Comparison of ENCODE assay signal across 8 cellular contexts in the genomic region with DNA sequence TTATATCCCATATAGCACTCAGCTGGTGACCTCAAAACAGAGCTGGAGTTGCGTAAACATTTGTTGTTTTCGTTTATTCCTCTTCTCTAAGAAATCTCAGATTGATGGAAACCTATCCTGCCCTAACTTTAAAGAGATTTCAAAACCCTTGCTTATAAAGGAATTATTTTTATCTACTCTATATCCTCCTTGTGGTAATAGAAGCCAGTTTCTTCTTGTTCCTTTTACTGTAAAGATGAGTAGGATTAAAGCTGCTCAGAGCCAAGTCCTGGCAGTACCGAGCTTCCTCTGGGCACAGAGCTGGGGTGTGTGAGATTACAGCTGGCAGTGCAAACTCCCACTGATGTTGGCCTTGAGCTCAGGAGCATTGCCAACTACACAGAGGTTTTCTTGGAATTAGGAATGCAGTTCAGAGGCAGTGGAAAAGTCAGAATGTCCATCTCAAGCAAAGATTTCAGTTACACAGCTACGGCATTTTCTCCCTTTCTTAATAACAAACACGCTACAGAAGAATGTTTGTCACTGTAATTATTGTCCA. TPM values are rescaled to one million over a fixed set of nuclear protein-coding genes. Genes with fewer than 3 reads are reported as not detected.
A peak's percentile ranks its signal among the peaks of the same experiment; 100 is the strongest.
DNase-seq lines count a peak whose midpoint lies in the region; ATAC-seq and TF ChIP-seq lines count a peak whose summit lies in the region.

No MANE protein-coding gene starts in this region.

- no peak for TF ChIP-seq POLR2A in esophagus muscularis mucosa (IDR thresholded peaks at IDR 0.05; ENCODE audit: low read depth)

- no peak overlapping the region for H3K27ac ChIP-seq in SJSA1
- H3K27ac ChIP-seq in esophagus muscularis mucosa (replicated peaks in 1 of 4): peak overlapping the region; percentile 96 to 97 (median 97)
- no peak overlapping the region for H3K27ac ChIP-seq in parathyroid adenoma

- H3K9ac ChIP-seq in parathyroid adenoma: no peak overlapping the region

- no peaks in the 10 kb centered on the region for H3K79me2 ChIP-seq in parathyroid adenoma

- H3K36me3 ChIP-seq in SJSA1 (peaks cover 48% of the 10 kb centered on the region), esophagus muscularis mucosa (peaks cover 10 to 39% (median 27%) of the 10 kb centered on the region in 4 donors), parathyroid adenoma (ENCODE audit: control insufficient read depth, insufficient read depth, low read length) (no peaks in the 10 kb centered on the region)

- peak; percentile 20 for DNase-seq in ELR (ENCODE audit: low read depth)
- no peak for DNase-seq in SJSA1 (ENCODE audit: low read depth in 1 of 2, low spot score in 2 of 2)
- no peak for DNase-seq in esophagus muscularis mucosa (ENCODE audit: extremely low spot score)
- DNase-seq in Kasumi-1 (lab: John Stamatoyannopoulos, UW): no peak
- no peak for DNase-seq in T1000 (lab: John Stamatoyannopoulos, UW)
- DNase-seq in glomerular visceral epithelial cell (ENCODE audit: extremely low spot score): no peak

- no peak overlapping the region for H2AFZ ChIP-seq in parathyroid adenoma

- WGBS in esophagus muscularis mucosa: 31% methylated on average over 5 of the region's 5 CpGs

- TF ChIP-seq EP300 in esophagus muscularis mucosa (IDR thresholded peaks at IDR 0.05): no peak

- ATAC-seq in GM18511 (IDR thresholded peaks at IDR 0.05; ENCODE audit: unreplicated experiment): no peak

- H3K4me1 ChIP-seq in SJSA1 (replicated peaks) (peaks cover 16% of the 10 kb centered on the region), esophagus muscularis mucosa (peaks cover 16 to 45% (median 42%) of the 10 kb centered on the region in 4 donors), parathyroid adenoma (peaks cover 4% of the 10 kb centered on the region)

- intact Hi-C loops in esophagus muscularis mucosa (cut with DNase I): no loop called here

- no peaks in the 10 kb centered on the region for H3K27me3 ChIP-seq in SJSA1 (replicated peaks)
- H3K27me3 ChIP-seq in esophagus muscularis mucosa: no peaks in the 10 kb centered on the region
- no peaks in the 10 kb centered on the region for H3K27me3 ChIP-seq in parathyroid adenoma (ENCODE audit: control insufficient read depth, insufficient read depth, low read length)

- no peaks in the 10 kb centered on the region for H3K9me3 ChIP-seq in SJSA1 (replicated peaks)
- H3K9me3 ChIP-seq in esophagus muscularis mucosa: no peaks in the 10 kb centered on the region
- no peaks in the 10 kb centered on the region for H3K9me3 ChIP-seq in parathyroid adenoma (ENCODE audit: control insufficient read depth, low read length)

- TF ChIP-seq CTCF in esophagus muscularis mucosa (IDR thresholded peaks at IDR 0.05) (no peak), parathyroid adenoma (IDR thresholded peaks at IDR 0.05) (no peak)

- peak overlapping the region; percentile 81 for H3K4me3 ChIP-seq in SJSA1
- H3K4me3 ChIP-seq in esophagus muscularis mucosa: peak overlapping the region; percentile 70 to 95 (median 90)
- H3K4me3 ChIP-seq in parathyroid adenoma (ENCODE audit: low read depth, low read length): peak overlapping the region; percentile 48

- no peak overlapping the region for H3K4me2 ChIP-seq in parathyroid adenoma (ENCODE audit: low read length)

RNA-seq across cellular contexts. Expression of a gene that starts 1.4 kb away (rescaled TPM):
- total RNA-seq in SJSA1 (2014; rRNA removed; shearing (Covaris generic)): 24.4 and 28.6 TPM in 2 replicates
- total RNA-seq in esophagus muscularis mucosa: 10 to 100 TPM; 20.3 to 37.7 (median 29.9) TPM

RNA-seq across cellular contexts. Expression of a gene that starts 1.7 kb away (rescaled TPM):
- 601 and 1,079 TPM in 2 replicates for total RNA-seq in SJSA1 (2014; rRNA removed; shearing (Covaris generic))
- 100 to 1,000 TPM; 202 to 388 (median 256) TPM for total RNA-seq in esophagus muscularis mucosa

RNA-seq across cellular contexts. Expression of a gene that starts 36.0 kb away (rescaled TPM):
- 154 and 186 TPM in 2 replicates for total RNA-seq in SJSA1 (2014; rRNA removed; shearing (Covaris generic))
- 10 to 100 TPM; 34.9 to 47.8 (median 40.2) TPM for total RNA-seq in esophagus muscularis mucosa

RNA-seq across cellular contexts. Expression of a gene that starts 39.3 kb away (rescaled TPM):
- total RNA-seq in SJSA1 (2014; rRNA removed; shearing (Covaris generic)): 0.50 and 0.71 TPM in 2 replicates
- total RNA-seq in esophagus muscularis mucosa: 1 to 10 TPM; 3.8 to 9.7 (median 7.6) TPM

Comparison
In these comparisons a context has a peak if more than half of its experiments do, and no peak if none do; other contexts are left out.
1. H3K27ac ChIP-seq: peak in esophagus muscularis mucosa (4 of 4); none in SJSA1 (single experiment) and parathyroid adenoma (single experiment).
2. Peak in every context shown above with its lines, with median percentiles within 50 percentile points of each other: H3K4me3 ChIP-seq.